In genomic region chr19:11154683-11155047, GRCh38 we compare ENCODE assay signal across 1 cellular context.
TF ChIP-seq lines count a peak whose summit lies in the region.

No MANE protein-coding gene starts in this region.

TF ChIP-seq in GM12878, 131 proteins besides CTCF, POLR2A, EP300 and RAD21:
- no peak for TF ChIP-seq MTA3 (IDR thresholded peaks at IDR 0.05; ENCODE audit: borderline replicate concordance, low read length)
- TF ChIP-seq ZBTB33 (IDR thresholded peaks at IDR 0.05), result no peak
- TF ChIP-seq IKZF1 (conservative IDR thresholded peaks at IDR 0.05), result no peak
- TF ChIP-seq EED (IDR thresholded peaks at IDR 0.05; ENCODE audit: low read depth), result no peak
- no peak for TF ChIP-seq PAX5 (IDR thresholded peaks at IDR 0.05; ENCODE audit: borderline replicate concordance, low read depth, low read length)
- no peak for TF ChIP-seq MAX (IDR thresholded peaks at IDR 0.05; ENCODE audit: low read depth, low read length)
- TF ChIP-seq IRF3 (IDR thresholded peaks at IDR 0.05), result no peak
- TF ChIP-seq POLR2AphosphoS5 (IDR thresholded peaks at IDR 0.05; ENCODE audit: low read length), result no peak
- TF ChIP-seq ASH2L (IDR thresholded peaks at IDR 0.05; ENCODE audit: borderline replicate concordance, low read depth), result no peak
- TF ChIP-seq GABPA (IDR thresholded peaks at IDR 0.05; ENCODE audit: low read depth), result no peak
- TF ChIP-seq NR2C2 (IDR thresholded peaks at IDR 0.05; ENCODE audit: borderline replicate concordance, control insufficient read depth, insufficient read length, low read depth), result no peak
- no peak for TF ChIP-seq GATAD2B (conservative IDR thresholded peaks at IDR 0.05; ENCODE audit: low read depth)
- TF ChIP-seq TARDBP (IDR thresholded peaks at IDR 0.05; ENCODE audit: borderline replicate concordance), result no peak
- no peak for TF ChIP-seq TCF12 (IDR thresholded peaks at IDR 0.05; ENCODE audit: low read depth, low read length)
- TF ChIP-seq NBN (IDR thresholded peaks at IDR 0.05), result no peak
- no peak for TF ChIP-seq RB1 (IDR thresholded peaks at IDR 0.05; ENCODE audit: borderline replicate concordance)
- no peak for TF ChIP-seq HDAC2 (IDR thresholded peaks at IDR 0.05)
- TF ChIP-seq MYB (IDR thresholded peaks at IDR 0.05; ENCODE audit: borderline replicate concordance, low read depth, low read length), result no peak
- no peak for TF ChIP-seq PRDM15 (CRISPR knock-in tag; IDR thresholded peaks at IDR 0.05)
- no peak for TF ChIP-seq ELK1 (IDR thresholded peaks at IDR 0.05; ENCODE audit: low read depth, low read length)
